ENCODE assay signal across 21 cellular contexts in genomic region chr21:37560385-37560784, GRCh38.
"Had no signal": no experiment of that assay in that cellular context is flagged by ENCODE, and none has a peak within 500 bp of the region (broad histone marks: within the 10 kb centered on the region; RNA-seq: fewer than 3 reads in every experiment).

No MANE protein-coding gene starts in this region.

- FAIRE-seq: colon had no signal

- H3K9me3 ChIP-seq: mucosa of descending colon, ovary, sigmoid colon, thoracic aorta, transverse colon had no signal

- ATAC-seq: effector memory CD8-positive, alpha-beta T cell; mucosa of descending colon; natural killer cell; stimulated activated naive B cell treated with anti-CD40 and anti-IgM and Interleukin-4, amounts not matched to agents 10 μg/mL and 1 μg/mL and 100 μg/mL, for 72 hours; stimulated activated naive CD8-positive, alpha-beta T cell treated with anti-CD3 and anti-CD28 coated beads, Interleukin-15, amount 100 ng/mL, for 72 hours had no signal

- H3K27ac ChIP-seq: cardiac muscle cell, epithelial cell of prostate, ovary, sigmoid colon, skin epidermis, thoracic aorta, transverse colon had no signal

- H3K27ac Mint-ChIP-seq: dendritic cell treated with granulocyte-macrophage colony-stimulating factor and Interleukin-4, amounts not matched to agents 40 ng/mL and 50 ng/mL, for 4 days; effector memory CD8-positive, alpha-beta T cell; natural killer cell; stimulated activated naive CD8-positive, alpha-beta T cell treated with anti-CD3 and anti-CD28 coated beads, Interleukin-15, amount 100 ng/mL, for 72 hours had no signal

- H3K4me3 ChIP-seq: cardiac muscle cell, mucosa of descending colon, ovary, sigmoid colon, skin epidermis, thoracic aorta, transverse colon had no signal

- H3K27me3 ChIP-seq: cardiac muscle cell, ovary, sigmoid colon, transverse colon had no signal

- H3K9me3 Mint-ChIP-seq: dendritic cell treated with granulocyte-macrophage colony-stimulating factor and Interleukin-4, amounts not matched to agents 40 ng/mL and 50 ng/mL, for 4 days; natural killer cell had no signal

- H3K36me3 ChIP-seq: cardiac muscle cell, ovary, sigmoid colon, thoracic aorta, transverse colon had no signal

- H3K4me3 Mint-ChIP-seq: dendritic cell treated with granulocyte-macrophage colony-stimulating factor and Interleukin-4, amounts not matched to agents 40 ng/mL and 50 ng/mL, for 4 days; effector memory CD8-positive, alpha-beta T cell; natural killer cell; neural crest cell; stimulated activated naive B cell treated with anti-CD40 and anti-IgM and Interleukin-4, amounts not matched to agents 10 μg/mL and 1 μg/mL and 100 μg/mL, for 72 hours; stimulated activated naive CD8-positive, alpha-beta T cell treated with anti-CD3 and anti-CD28 coated beads, Interleukin-15, amount 100 ng/mL, for 72 hours had no signal

- H3K36me3 Mint-ChIP-seq: natural killer cell had no signal

- DNase-seq: cerebellar nuclear complex; effector memory CD8-positive, alpha-beta T cell; foreskin melanocyte; hippocampal formation; mucosa of descending colon; natural killer cell; ovary; sigmoid colon; stimulated activated CD4-positive, alpha-beta T cell treated with anti-CD3 and anti-CD28 coated beads, Interleukin-2, amount 100 ng/mL, for 24 hours; stimulated activated CD4-positive, alpha-beta T cell treated with anti-CD3 and anti-CD28 coated beads, Interleukin-4, amount 100 ng/mL, for 4 hours; stimulated activated naive B cell treated with anti-CD40 and anti-IgM and Interleukin-4, amounts not matched to agents 10 μg/mL and 1 μg/mL and 100 μg/mL, for 72 hours; stimulated activated naive CD8-positive, alpha-beta T cell treated with anti-CD3 and anti-CD28 coated beads, Interleukin-15, amount 100 ng/mL, for 72 hours; substantia nigra; transverse colon had no signal
